In the genomic region with DNA sequence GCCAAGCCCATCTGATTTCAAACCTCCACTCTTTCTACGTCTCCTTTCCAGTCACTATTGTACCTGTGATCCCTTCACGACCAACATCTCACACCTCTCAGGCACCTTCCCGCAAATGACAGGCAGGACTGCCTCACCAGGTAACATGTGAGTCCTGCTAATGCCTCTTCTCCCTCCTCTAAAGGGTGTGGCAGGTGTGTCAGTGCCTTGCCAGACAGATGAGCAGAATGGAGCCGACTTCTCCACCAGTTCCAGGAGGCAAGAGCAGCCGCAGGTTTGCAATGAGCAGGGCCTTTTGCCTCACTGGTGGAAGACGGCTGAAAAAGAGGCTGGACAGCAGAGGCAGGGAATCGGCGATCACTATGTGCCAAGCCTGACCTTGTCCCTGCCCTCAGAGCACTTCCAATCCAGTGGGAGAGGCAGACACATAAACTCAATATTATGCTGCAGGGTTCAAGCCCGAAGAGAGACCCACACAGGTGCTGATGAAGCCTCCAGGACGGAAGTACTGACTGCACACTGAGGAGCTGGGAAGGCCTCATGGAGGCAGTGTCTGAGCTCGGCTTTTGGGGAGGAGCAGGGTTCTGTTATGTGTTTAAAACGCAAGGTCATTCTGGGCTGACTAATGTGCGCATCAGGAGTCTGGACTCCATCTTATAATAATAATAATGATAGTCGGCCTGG, we compare ENCODE assay signal across 22 cellular contexts. TPM values are rescaled to one million over a fixed set of nuclear protein-coding genes. Genes with fewer than 3 reads are reported as not detected.
"Had no signal": no experiment of that assay in that cellular context is flagged by ENCODE, and none has a peak within 500 bp of the region (broad histone marks: within the 10 kb centered on the region; RNA-seq: fewer than 3 reads in every experiment).

No MANE protein-coding gene starts in this region.

- DNase-seq: activated B cell treated with CpG ODN at 0.5 μM for 24 hours; activated CD4-positive, alpha-beta T cell treated with anti-CD3 and anti-CD28 coated beads for 1 hour; activated CD4-positive, alpha-beta T cell treated with anti-CD3 and anti-CD28 coated beads, Interleukin-2, amount 10 ng/mL, durations not matched to agents 24 days and 14 days; activated CD4-positive, alpha-beta T cell treated with anti-CD3 and anti-CD28 coated beads, Interleukin-2, amount 50 U/mL, for 48 hours; activated naive CD4-positive, alpha-beta T cell; activated T-cell treated with anti-CD3 and anti-CD28 coated beads for 4 hours; activated T-cell treated with anti-CD3 and anti-CD28 coated beads, Interleukin-2, amount 50 U/mL, for 48 hours; aorta; central memory CD4-positive, alpha-beta T cell; Kasumi-1; KBM-7; NCI-H1105 treated with DMSO at 0.1 percent for 48 hours; NCI-H1436 treated with DMSO at 0.1 percent for 48 hours; NCI-H1930; NCI-H345; NCI-H510A; NCI-H526 treated with DMSO at 0.1 percent for 48 hours; PC-3; SHP77 treated with DMSO at 0.1 percent for 48 hours; T-helper 2 cell; T1000 had no signal

- H3K4me1 ChIP-seq: breast epithelium had no signal

- H3K27ac ChIP-seq: breast epithelium had no signal

- H3K36me3 ChIP-seq: breast epithelium had no signal

- H3K9me3 ChIP-seq: breast epithelium had no signal

- H3K4me3 ChIP-seq: breast epithelium had no signal

RNA-seq across cellular contexts. Expression of a gene that starts 57.9 kb away (rescaled TPM):
- total RNA-seq: activated B cell treated with CpG ODN at 0.5 μM for 24 hours, PC-3 had no signal
